ENCODE assay signal across 8 cellular contexts in the genomic region with DNA sequence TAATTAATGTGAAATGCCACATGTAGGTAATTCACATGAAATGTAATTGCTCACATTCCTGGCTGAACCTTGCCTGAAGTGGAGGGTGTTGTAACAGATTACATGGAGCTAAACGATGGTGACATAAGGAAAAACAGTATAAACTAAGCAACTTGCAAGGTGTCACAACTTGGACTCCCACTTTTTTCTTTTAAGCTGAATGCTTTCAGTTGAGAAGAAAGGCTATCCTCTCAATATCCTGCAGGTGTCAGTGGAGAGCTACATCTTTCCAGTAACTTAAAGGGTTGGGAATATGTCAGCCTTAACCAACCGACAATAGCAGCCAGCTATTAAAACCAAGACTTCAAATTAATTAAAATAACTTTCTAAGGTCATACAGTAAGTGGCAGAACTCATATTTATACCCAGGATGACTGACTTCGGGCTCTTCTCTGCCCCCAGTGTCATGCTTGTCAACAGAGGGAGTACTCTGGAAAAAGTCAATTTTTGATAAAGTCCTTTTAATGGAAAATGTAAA. TPM values are rescaled to one million over a fixed set of nuclear protein-coding genes. Genes with fewer than 3 reads are reported as not detected.
DNase-seq lines count a peak whose midpoint lies in the region; ATAC-seq, FAIRE-seq and TF ChIP-seq lines count a peak whose summit lies in the region.

No MANE protein-coding gene starts in this region.

- H3K4me1 ChIP-seq in Peyer's patch = no peaks in the 10 kb centered on the region
- H3K4me1 ChIP-seq in lower lobe of right lung = no peaks in the 10 kb centered on the region

- peak; percentile 48 for ATAC-seq in GM19023 (IDR thresholded peaks at IDR 0.05; ENCODE audit: unreplicated experiment)
- ATAC-seq in lower lobe of right lung = peak; percentile 77 to 83
- no peak for ATAC-seq in HG03025 (IDR thresholded peaks at IDR 0.05; ENCODE audit: low FRiP score, unreplicated experiment)

- DNase-seq in COR-L47 (lab: John Stamatoyannopoulos, UW) (peak; percentile 86), Peyer's patch (no peak), dermis microvascular lymphatic vessel endothelial cell (ENCODE audit: low read depth in 2 of 2) (peak; percentile 77 to 83), lower lobe of right lung (no peak), urothelium cell line (ENCODE audit: low spot score) (peak; percentile 58)
- DNase-seq in Jurkat, Clone E6-1 (ENCODE audit: low read depth, low spot score) = peak; percentile 66

- peak; percentile 77 to 93 (median 86) for TF ChIP-seq CTCF in Peyer's patch (IDR thresholded peaks at IDR 0.05)
- peak; percentile 75 for TF ChIP-seq CTCF in lower lobe of right lung (IDR thresholded peaks at IDR 0.05)

- H3K36me3 ChIP-seq in Peyer's patch (peaks cover 0 to 41% (median 0%) of the 10 kb centered on the region in 3 donors), lower lobe of right lung (peaks cover 60% of the 10 kb centered on the region)

- intact Hi-C loops in lower lobe of right lung (cut with DNase I) = no loop called here

- H3K27me3 ChIP-seq in Peyer's patch (no peaks in the 10 kb centered on the region), lower lobe of right lung (ENCODE audit: low read depth) (no peaks in the 10 kb centered on the region)

- no peak overlapping the region for H3K27ac ChIP-seq in Peyer's patch
- H3K27ac ChIP-seq in lower lobe of right lung = no peak overlapping the region

- TF ChIP-seq POLR2A in Peyer's patch (IDR thresholded peaks at IDR 0.05) = no peak

- no peak overlapping the region for H3K4me3 ChIP-seq in Jurkat, Clone E6-1 (ENCODE audit: low read length)
- no peak overlapping the region for H3K4me3 ChIP-seq in Peyer's patch
- H3K4me3 ChIP-seq in lower lobe of right lung = no peak overlapping the region

- no peak for FAIRE-seq in urothelium cell line (lab: Jason Lieb, UNC)

- H3K9me3 ChIP-seq in Peyer's patch = no peaks in the 10 kb centered on the region
- H3K9me3 ChIP-seq in lower lobe of right lung = no peaks in the 10 kb centered on the region

RNA-seq across cellular contexts. Expression of a gene that starts 33.7 kb away (rescaled TPM):
- 19.4 TPM for polyA plus RNA-seq in Jurkat, Clone E6-1 (2012; ENCODE audit: insufficient read depth, insufficient read length)
- 10 to 100 TPM; 10.7 to 15.8 (median 14.9) TPM for total RNA-seq in Peyer's patch
- 14.2 and 18.8 TPM in 2 replicates for total RNA-seq in dermis microvascular lymphatic vessel endothelial cell
- 24.3 TPM for total RNA-seq in lower lobe of right lung

Comparison
In these comparisons a context has a peak if more than half of its experiments do, and no peak if none do; other contexts are left out.
1. DNase-seq: peak in COR-L47 (single experiment), Jurkat, Clone E6-1 (single experiment), dermis microvascular lymphatic vessel endothelial cell (2 of 2) and urothelium cell line (single experiment); none in Peyer's patch (0 of 3) and lower lobe of right lung (single experiment).